9 cellular contexts compared by ENCODE assay signal in genomic region chr10:131743190-131744151, GRCh38.
DNase-seq lines count a peak whose midpoint lies in the region; ATAC-seq, FAIRE-seq and TF ChIP-seq lines count a peak whose summit lies in the region.
"Had no signal": no experiment of that assay in that cellular context is flagged by ENCODE, and none has a peak within 500 bp of the region (broad histone marks: within the 10 kb centered on the region; RNA-seq: fewer than 3 reads in every experiment).

No MANE protein-coding gene starts in this region.

- H3K4me3 ChIP-seq in pancreas, result no peak overlapping the region
- H3K4me3 ChIP-seq: ascending aorta, heart left ventricle had no signal

- no peak overlapping the region for H3K27ac ChIP-seq in pancreas
- H3K27ac ChIP-seq: ascending aorta, heart left ventricle had no signal

- no peaks in the 10 kb centered on the region for H3K9me3 Mint-ChIP-seq in activated CD8-positive, alpha-beta T cell treated with anti-CD3 and anti-CD28 coated beads, Interleukin-2, amount 10 ng/mL, durations not matched to agents 7 days and 5 days (ENCODE audit: insufficient read depth)
- H3K9me3 Mint-ChIP-seq in stimulated activated memory B cell treated with anti-CD40 and anti-IgM and Interleukin-4, amounts not matched to agents 10 μg/mL and 1 μg/mL and 100 μg/mL, for 72 hours, result peaks cover 21% of the 10 kb centered on the region
- peaks cover 10% of the 10 kb centered on the region for H3K9me3 Mint-ChIP-seq in activated naive CD4-positive, alpha-beta T cell treated with anti-CD3 and anti-CD28 coated beads, Interleukin-2, amount 10 ng/mL, durations not matched to agents 7 days and 5 days

- POLR2A ChIA-PET in activated CD8-positive, alpha-beta T cell treated with anti-CD3 and anti-CD28 coated beads, Interleukin-2, amount 10 ng/mL, durations not matched to agents 7 days and 5 days (lab: Charles Lee), result no interaction called here

- 27 to 33% methylated on average over 22 to 24 of the region's 24 CpGs for WGBS in pancreas, 2 donors

- TF ChIP-seq CTCF in pancreas (IDR thresholded peaks at IDR 0.05), result no peak

- H3K36me3 Mint-ChIP-seq in activated CD8-positive, alpha-beta T cell treated with anti-CD3 and anti-CD28 coated beads, Interleukin-2, amount 10 ng/mL, durations not matched to agents 7 days and 5 days (ENCODE audit: low read depth), result no peaks in the 10 kb centered on the region
- H3K36me3 Mint-ChIP-seq in stimulated activated memory B cell treated with anti-CD40 and anti-IgM and Interleukin-4, amounts not matched to agents 10 μg/mL and 1 μg/mL and 100 μg/mL, for 72 hours, result no peaks in the 10 kb centered on the region
- H3K36me3 Mint-ChIP-seq in activated naive CD4-positive, alpha-beta T cell treated with anti-CD3 and anti-CD28 coated beads, Interleukin-2, amount 10 ng/mL, durations not matched to agents 7 days and 5 days, result no peaks in the 10 kb centered on the region

- H3K36me3 ChIP-seq in pancreas, result no peaks in the 10 kb centered on the region
- H3K36me3 ChIP-seq: ascending aorta, heart left ventricle had no signal

- intact Hi-C loops in pancreas (cut with DNase I), result no loop called here

- no peaks in the 10 kb centered on the region for H3K27me3 Mint-ChIP-seq in activated CD8-positive, alpha-beta T cell treated with anti-CD3 and anti-CD28 coated beads, Interleukin-2, amount 10 ng/mL, durations not matched to agents 7 days and 5 days (ENCODE audit: low read depth)
- peaks cover 62% of the 10 kb centered on the region for H3K27me3 Mint-ChIP-seq in stimulated activated memory B cell treated with anti-CD40 and anti-IgM and Interleukin-4, amounts not matched to agents 10 μg/mL and 1 μg/mL and 100 μg/mL, for 72 hours
- H3K27me3 Mint-ChIP-seq in activated naive CD4-positive, alpha-beta T cell treated with anti-CD3 and anti-CD28 coated beads, Interleukin-2, amount 10 ng/mL, durations not matched to agents 7 days and 5 days, result peaks cover 13% of the 10 kb centered on the region

- peaks cover 2% of the 10 kb centered on the region for H3K4me1 Mint-ChIP-seq in activated CD8-positive, alpha-beta T cell treated with anti-CD3 and anti-CD28 coated beads, Interleukin-2, amount 10 ng/mL, durations not matched to agents 7 days and 5 days (ENCODE audit: low read depth)
- peaks cover 12% of the 10 kb centered on the region for H3K4me1 Mint-ChIP-seq in stimulated activated memory B cell treated with anti-CD40 and anti-IgM and Interleukin-4, amounts not matched to agents 10 μg/mL and 1 μg/mL and 100 μg/mL, for 72 hours
- H3K4me1 Mint-ChIP-seq in activated naive CD4-positive, alpha-beta T cell treated with anti-CD3 and anti-CD28 coated beads, Interleukin-2, amount 10 ng/mL, durations not matched to agents 7 days and 5 days, result peaks cover 3% of the 10 kb centered on the region

- ATAC-seq in GM19372 (IDR thresholded peaks at IDR 0.05; ENCODE audit: low read depth, unreplicated experiment) (peak; percentile 61), HG03060 (IDR thresholded peaks at IDR 0.05; ENCODE audit: low read depth, unreplicated experiment) (peak; percentile 67), HG02970 (IDR thresholded peaks at IDR 0.05; ENCODE audit: low FRiP score, unreplicated experiment) (no peak), pancreas (no peak)
- ATAC-seq in activated CD8-positive, alpha-beta T cell treated with anti-CD3 and anti-CD28 coated beads, Interleukin-2, amount 10 ng/mL, durations not matched to agents 7 days and 5 days, result peak; percentile 54
- ATAC-seq in stimulated activated memory B cell treated with anti-CD40 and anti-IgM and Interleukin-4, amounts not matched to agents 10 μg/mL and 1 μg/mL and 100 μg/mL, for 72 hours, result peak; percentile 79

- peaks cover 0 to 3% (median 0%) of the 10 kb centered on the region in 4 donors for H3K27me3 ChIP-seq in pancreas
- H3K27me3 ChIP-seq: ascending aorta had no signal

- H3K27ac Mint-ChIP-seq in activated CD8-positive, alpha-beta T cell treated with anti-CD3 and anti-CD28 coated beads, Interleukin-2, amount 10 ng/mL, durations not matched to agents 7 days and 5 days, result no peak overlapping the region
- H3K27ac Mint-ChIP-seq in stimulated activated memory B cell treated with anti-CD40 and anti-IgM and Interleukin-4, amounts not matched to agents 10 μg/mL and 1 μg/mL and 100 μg/mL, for 72 hours, result no peak overlapping the region
- H3K27ac Mint-ChIP-seq in activated naive CD4-positive, alpha-beta T cell treated with anti-CD3 and anti-CD28 coated beads, Interleukin-2, amount 10 ng/mL, durations not matched to agents 7 days and 5 days, result no peak overlapping the region

- DNase-seq in activated CD8-positive, alpha-beta T cell treated with anti-CD3 and anti-CD28 coated beads, Interleukin-2, amount 10 ng/mL, durations not matched to agents 7 days and 5 days, result no peak
- no peak for DNase-seq in activated naive CD4-positive, alpha-beta T cell treated with anti-CD3 and anti-CD28 coated beads, Interleukin-2, amount 10 ng/mL, durations not matched to agents 7 days and 5 days
- no peak for DNase-seq in pancreas

- H3K4me1 ChIP-seq in pancreas, result no peaks in the 10 kb centered on the region
- H3K4me1 ChIP-seq: ascending aorta had no signal

- no peak overlapping the region for H3K4me3 Mint-ChIP-seq in activated CD8-positive, alpha-beta T cell treated with anti-CD3 and anti-CD28 coated beads, Interleukin-2, amount 10 ng/mL, durations not matched to agents 7 days and 5 days
- H3K4me3 Mint-ChIP-seq in stimulated activated memory B cell treated with anti-CD40 and anti-IgM and Interleukin-4, amounts not matched to agents 10 μg/mL and 1 μg/mL and 100 μg/mL, for 72 hours, result no peak overlapping the region
- H3K4me3 Mint-ChIP-seq in activated naive CD4-positive, alpha-beta T cell treated with anti-CD3 and anti-CD28 coated beads, Interleukin-2, amount 10 ng/mL, durations not matched to agents 7 days and 5 days, result no peak overlapping the region

- FAIRE-seq in pancreas (lab: Jason Lieb, UNC), result no peak

- no peaks in the 10 kb centered on the region for H3K9me3 ChIP-seq in pancreas
- H3K9me3 ChIP-seq: ascending aorta, heart left ventricle had no signal

- CTCF ChIA-PET in activated CD8-positive, alpha-beta T cell treated with anti-CD3 and anti-CD28 coated beads, Interleukin-2, amount 10 ng/mL, durations not matched to agents 7 days and 5 days (lab: Charles Lee), result no interaction called here
- CTCF ChIA-PET in activated naive CD4-positive, alpha-beta T cell treated with anti-CD3 and anti-CD28 coated beads, Interleukin-2, amount 10 ng/mL, durations not matched to agents 7 days and 5 days (lab: Charles Lee), result no interaction called here

Comparison
In these comparisons a context has a peak if more than half of its experiments do, and no peak if none do; other contexts are left out.
1. ATAC-seq: peak in GM19372 (single experiment), HG03060 (single experiment), activated CD8-positive, alpha-beta T cell treated with anti-CD3 and anti-CD28 coated beads, Interleukin-2, amount 10 ng/mL, durations not matched to agents 7 days and 5 days (single experiment) and stimulated activated memory B cell treated with anti-CD40 and anti-IgM and Interleukin-4, amounts not matched to agents 10 μg/mL and 1 μg/mL and 100 μg/mL, for 72 hours (single experiment); none in HG02970 (single experiment) and pancreas (0 of 4).